Comparison of ENCODE assay signal across 2 cellular contexts in the genomic region with DNA sequence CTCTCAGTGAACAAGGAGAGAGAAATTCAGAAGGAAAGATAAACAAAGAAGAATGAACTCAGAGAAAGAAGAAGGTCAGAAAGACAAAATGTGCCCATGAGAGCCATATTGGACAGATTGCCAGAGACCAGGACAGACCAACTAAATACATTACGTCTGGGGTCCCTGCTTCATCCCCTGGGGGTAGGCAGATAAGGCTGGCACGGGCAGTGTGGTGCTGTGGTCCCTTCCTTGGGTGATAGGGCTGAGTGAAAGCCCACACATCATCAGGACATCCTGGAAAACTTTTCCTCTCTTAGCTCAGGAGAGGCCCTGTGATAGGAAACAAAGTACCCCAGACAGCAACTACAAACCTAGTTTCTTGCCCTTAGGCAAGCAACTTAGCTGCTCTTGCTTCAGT.
TF ChIP-seq lines count a peak whose summit lies in the region.

No MANE protein-coding gene starts in this region.

TF ChIP-seq in SK-N-SH, 30 proteins besides CTCF, POLR2A, EP300 and RAD21 (continued from another document):
- TF ChIP-seq, protein P1, sequence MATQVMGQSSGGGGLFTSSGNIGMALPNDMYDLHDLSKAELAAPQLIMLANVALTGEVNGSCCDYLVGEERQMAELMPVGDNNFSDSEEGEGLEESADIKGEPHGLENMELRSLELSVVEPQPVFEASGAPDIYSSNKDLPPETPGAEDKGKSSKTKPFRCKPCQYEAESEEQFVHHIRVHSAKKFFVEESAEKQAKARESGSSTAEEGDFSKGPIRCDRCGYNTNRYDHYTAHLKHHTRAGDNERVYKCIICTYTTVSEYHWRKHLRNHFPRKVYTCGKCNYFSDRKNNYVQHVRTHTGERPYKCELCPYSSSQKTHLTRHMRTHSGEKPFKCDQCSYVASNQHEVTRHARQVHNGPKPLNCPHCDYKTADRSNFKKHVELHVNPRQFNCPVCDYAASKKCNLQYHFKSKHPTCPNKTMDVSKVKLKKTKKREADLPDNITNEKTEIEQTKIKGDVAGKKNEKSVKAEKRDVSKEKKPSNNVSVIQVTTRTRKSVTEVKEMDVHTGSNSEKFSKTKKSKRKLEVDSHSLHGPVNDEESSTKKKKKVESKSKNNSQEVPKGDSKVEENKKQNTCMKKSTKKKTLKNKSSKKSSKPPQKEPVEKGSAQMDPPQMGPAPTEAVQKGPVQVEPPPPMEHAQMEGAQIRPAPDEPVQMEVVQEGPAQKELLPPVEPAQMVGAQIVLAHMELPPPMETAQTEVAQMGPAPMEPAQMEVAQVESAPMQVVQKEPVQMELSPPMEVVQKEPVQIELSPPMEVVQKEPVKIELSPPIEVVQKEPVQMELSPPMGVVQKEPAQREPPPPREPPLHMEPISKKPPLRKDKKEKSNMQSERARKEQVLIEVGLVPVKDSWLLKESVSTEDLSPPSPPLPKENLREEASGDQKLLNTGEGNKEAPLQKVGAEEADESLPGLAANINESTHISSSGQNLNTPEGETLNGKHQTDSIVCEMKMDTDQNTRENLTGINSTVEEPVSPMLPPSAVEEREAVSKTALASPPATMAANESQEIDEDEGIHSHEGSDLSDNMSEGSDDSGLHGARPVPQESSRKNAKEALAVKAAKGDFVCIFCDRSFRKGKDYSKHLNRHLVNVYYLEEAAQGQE (IDR thresholded peaks at IDR 0.05; ENCODE audit: low read depth, low read length): no peak
- TF ChIP-seq, protein P2, sequence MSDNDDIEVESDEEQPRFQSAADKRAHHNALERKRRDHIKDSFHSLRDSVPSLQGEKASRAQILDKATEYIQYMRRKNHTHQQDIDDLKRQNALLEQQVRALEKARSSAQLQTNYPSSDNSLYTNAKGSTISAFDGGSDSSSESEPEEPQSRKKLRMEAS (IDR thresholded peaks at IDR 0.05; ENCODE audit: low read depth): no peak

TF ChIP-seq in SK-N-SH treated with all-trans-retinoic acid at 6 μM for 48 hours, 23 proteins besides CTCF, POLR2A, EP300 and RAD21 (continued from another document):
- TF ChIP-seq, protein P3, sequence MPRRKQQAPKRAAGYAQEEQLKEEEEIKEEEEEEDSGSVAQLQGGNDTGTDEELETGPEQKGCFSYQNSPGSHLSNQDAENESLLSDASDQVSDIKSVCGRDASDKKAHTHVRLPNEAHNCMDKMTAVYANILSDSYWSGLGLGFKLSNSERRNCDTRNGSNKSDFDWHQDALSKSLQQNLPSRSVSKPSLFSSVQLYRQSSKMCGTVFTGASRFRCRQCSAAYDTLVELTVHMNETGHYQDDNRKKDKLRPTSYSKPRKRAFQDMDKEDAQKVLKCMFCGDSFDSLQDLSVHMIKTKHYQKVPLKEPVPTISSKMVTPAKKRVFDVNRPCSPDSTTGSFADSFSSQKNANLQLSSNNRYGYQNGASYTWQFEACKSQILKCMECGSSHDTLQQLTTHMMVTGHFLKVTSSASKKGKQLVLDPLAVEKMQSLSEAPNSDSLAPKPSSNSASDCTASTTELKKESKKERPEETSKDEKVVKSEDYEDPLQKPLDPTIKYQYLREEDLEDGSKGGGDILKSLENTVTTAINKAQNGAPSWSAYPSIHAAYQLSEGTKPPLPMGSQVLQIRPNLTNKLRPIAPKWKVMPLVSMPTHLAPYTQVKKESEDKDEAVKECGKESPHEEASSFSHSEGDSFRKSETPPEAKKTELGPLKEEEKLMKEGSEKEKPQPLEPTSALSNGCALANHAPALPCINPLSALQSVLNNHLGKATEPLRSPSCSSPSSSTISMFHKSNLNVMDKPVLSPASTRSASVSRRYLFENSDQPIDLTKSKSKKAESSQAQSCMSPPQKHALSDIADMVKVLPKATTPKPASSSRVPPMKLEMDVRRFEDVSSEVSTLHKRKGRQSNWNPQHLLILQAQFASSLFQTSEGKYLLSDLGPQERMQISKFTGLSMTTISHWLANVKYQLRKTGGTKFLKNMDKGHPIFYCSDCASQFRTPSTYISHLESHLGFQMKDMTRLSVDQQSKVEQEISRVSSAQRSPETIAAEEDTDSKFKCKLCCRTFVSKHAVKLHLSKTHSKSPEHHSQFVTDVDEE (CRISPR knock-in tag; IDR thresholded peaks at IDR 0.05): no peak
- TF ChIP-seq ISL1 (CRISPR knock-in tag; IDR thresholded peaks at IDR 0.05) (no peak), BACH2 (CRISPR knock-in tag; IDR thresholded peaks at IDR 0.05; ENCODE audit: borderline replicate concordance) (no peak), GLIS3 (CRISPR knock-in tag; IDR thresholded peaks at IDR 0.05) (no peak), ZFP3 (CRISPR knock-in tag; IDR thresholded peaks at IDR 0.05) (no peak), ZFP30 (CRISPR knock-in tag; IDR thresholded peaks at IDR 0.05) (no peak), ZNF8 (CRISPR knock-in tag; IDR thresholded peaks at IDR 0.05) (no peak)
- TF ChIP-seq, protein P4, sequence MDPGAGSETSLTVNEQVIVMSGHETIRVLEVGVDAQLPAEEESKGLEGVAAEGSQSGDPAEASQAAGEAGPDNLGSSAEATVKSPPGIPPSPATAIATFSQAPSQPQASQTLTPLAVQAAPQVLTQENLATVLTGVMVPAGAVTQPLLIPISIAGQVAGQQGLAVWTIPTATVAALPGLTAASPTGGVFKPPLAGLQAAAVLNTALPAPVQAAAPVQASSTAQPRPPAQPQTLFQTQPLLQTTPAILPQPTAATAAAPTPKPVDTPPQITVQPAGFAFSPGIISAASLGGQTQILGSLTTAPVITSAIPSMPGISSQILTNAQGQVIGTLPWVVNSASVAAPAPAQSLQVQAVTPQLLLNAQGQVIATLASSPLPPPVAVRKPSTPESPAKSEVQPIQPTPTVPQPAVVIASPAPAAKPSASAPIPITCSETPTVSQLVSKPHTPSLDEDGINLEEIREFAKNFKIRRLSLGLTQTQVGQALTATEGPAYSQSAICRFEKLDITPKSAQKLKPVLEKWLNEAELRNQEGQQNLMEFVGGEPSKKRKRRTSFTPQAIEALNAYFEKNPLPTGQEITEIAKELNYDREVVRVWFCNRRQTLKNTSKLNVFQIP (CRISPR knock-in tag; IDR thresholded peaks at IDR 0.05; ENCODE audit: borderline replicate concordance, low read depth): no peak
- TF ChIP-seq, protein P5, sequence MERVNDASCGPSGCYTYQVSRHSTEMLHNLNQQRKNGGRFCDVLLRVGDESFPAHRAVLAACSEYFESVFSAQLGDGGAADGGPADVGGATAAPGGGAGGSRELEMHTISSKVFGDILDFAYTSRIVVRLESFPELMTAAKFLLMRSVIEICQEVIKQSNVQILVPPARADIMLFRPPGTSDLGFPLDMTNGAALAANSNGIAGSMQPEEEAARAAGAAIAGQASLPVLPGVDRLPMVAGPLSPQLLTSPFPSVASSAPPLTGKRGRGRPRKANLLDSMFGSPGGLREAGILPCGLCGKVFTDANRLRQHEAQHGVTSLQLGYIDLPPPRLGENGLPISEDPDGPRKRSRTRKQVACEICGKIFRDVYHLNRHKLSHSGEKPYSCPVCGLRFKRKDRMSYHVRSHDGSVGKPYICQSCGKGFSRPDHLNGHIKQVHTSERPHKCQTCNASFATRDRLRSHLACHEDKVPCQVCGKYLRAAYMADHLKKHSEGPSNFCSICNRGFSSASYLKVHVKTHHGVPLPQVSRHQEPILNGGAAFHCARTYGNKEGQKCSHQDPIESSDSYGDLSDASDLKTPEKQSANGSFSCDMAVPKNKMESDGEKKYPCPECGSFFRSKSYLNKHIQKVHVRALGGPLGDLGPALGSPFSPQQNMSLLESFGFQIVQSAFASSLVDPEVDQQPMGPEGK (CRISPR knock-in tag; IDR thresholded peaks at IDR 0.05; ENCODE audit: borderline replicate concordance): no peak
